8 cellular contexts compared by ENCODE assay signal in the genomic region with DNA sequence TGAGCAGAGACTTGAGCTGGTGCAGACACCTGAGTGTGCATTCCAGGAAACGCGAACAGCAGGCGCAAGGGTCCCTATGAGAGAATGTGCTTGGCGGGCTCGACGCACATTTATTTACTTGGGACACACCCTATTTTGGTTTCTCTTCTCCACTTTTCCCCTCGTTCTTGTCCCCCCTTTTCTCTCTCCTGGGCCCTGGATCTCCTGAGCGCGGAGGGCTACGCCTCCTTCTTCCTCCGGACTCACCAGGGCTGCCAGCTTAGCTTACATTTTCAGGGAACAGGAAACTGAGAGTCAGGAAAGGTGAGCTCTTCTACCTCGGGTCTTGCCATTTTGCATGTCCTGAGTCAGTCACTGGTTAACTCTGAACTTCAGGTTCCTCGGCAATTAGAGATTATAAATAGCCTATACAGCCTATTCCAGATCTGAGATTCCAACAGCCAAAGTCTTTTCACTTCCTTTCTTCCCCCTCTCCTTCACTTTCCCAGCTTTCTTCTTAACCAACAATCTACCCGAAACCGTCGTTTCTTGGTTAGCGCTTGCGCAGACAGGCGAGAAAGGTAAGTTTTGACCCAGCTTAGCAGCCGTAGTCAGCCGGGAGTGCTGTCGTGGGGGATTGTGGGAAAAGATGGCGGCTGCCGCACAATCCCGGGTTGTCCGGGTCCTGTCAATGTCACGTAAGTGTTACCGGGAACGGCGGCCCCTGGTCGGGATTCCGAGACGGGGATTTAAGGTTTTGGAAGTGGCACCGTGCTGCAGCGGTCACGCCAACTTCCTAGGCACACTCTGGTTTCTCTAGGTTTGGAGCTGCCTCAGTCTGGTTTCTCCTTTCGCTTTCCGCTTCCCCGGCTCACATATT.
A peak's percentile ranks its signal among the peaks of the same experiment; 100 is the strongest.
DNase-seq lines count a peak whose midpoint lies in the region; ATAC-seq lines count a peak whose summit lies in the region.

A gene (minus strand): TSS at position 553 of the 859 bp plus-strand sequence. CDS start 10,855 bp downstream, outside the sequence.
A gene (plus strand): TSS at position 616 of the 859 bp plus-strand sequence. CDS start 13 bp downstream, at position 629.

- ATAC-seq in GM18907 (IDR thresholded peaks at IDR 0.05; ENCODE audit: unreplicated experiment), result peak; percentile 90
- peak; percentile 86 for ATAC-seq in HG03196 (IDR thresholded peaks at IDR 0.05; ENCODE audit: unreplicated experiment)

- DNase-seq in AG08395 (ENCODE audit: low spot score) (peak; percentile 90), NCI-H345 treated with DMSO at 0.1 percent for 48 hours (lab: John Stamatoyannopoulos, UW; ENCODE audit: unreplicated experiment) (peak; percentile 84), kidney glomerular epithelial cell (lab: John Stamatoyannopoulos, UW) (peak; percentile 86)
- peak; percentile 63 to 65 for DNase-seq in activated CD4-positive, alpha-beta T cell treated with anti-CD3 and anti-CD28 coated beads for 24 hours (ENCODE audit: low read depth in 2 of 2)
- peak; percentile 61 to 73 for DNase-seq in stimulated activated CD4-positive, alpha-beta T cell treated with anti-CD3 and anti-CD28 coated beads, Interleukin-15, amount 100 ng/mL, for 48 hours (ENCODE audit: low read depth in 2 of 2)

- peak within 1 kb of the TSS; percentile 76 for H3K27ac ChIP-seq in cingulate gyrus (ENCODE audit: low read depth, low read length)

Comparison
In these comparisons a context has a peak if more than half of its experiments do, and no peak if none do; other contexts are left out.
1. Peak in every context shown above with its lines: DNase-seq, ATAC-seq and H3K27ac ChIP-seq.